14 cellular contexts compared by ENCODE assay signal in the genomic region with DNA sequence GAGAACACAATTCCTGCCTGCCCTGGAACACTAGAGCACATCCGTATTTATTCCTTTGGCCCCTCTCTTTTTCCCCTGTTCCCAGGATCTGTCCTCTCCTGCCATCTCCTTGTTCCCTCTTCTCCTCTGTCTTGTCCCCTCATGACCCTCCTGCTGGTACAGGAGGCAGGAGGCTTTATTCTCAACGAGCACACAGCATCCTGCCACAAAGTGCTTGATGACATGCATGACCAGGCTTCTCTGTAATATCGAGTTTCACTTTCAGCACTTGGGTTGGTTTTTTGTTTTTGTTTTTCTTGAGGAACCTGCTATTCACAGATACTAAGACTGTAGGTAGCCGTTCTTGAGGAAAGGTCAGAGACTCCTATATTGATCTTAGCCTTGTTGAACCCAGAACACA. TPM values are rescaled to one million over a fixed set of nuclear protein-coding genes. Genes with fewer than 3 reads are reported as not detected.
DNase-seq lines count a peak whose midpoint lies in the region; ATAC-seq, FAIRE-seq and TF ChIP-seq lines count a peak whose summit lies in the region.
"Had no signal": no experiment of that assay in that cellular context is flagged by ENCODE, and none has a peak within 500 bp of the region (broad histone marks: within the 10 kb centered on the region; RNA-seq: fewer than 3 reads in every experiment).

No MANE protein-coding gene starts in this region.

- no peak overlapping the region for H3K4me3 ChIP-seq in neural progenitor cell
- H3K4me3 ChIP-seq: lung had no signal

- peak overlapping the region; percentile 29 for H3K4me3 Mint-ChIP-seq in T-helper 1 cell treated with Interleukin-12 subunit alpha and Interleukin-12 subunit beta and Interleukin-4 antibody, amounts not matched to agents 30 μg/mL and 1 μg/mL, for 36 hours
- H3K4me3 Mint-ChIP-seq in neural progenitor cell, result peak overlapping the region; percentile 39

- no peaks in the 10 kb centered on the region for H3K79me2 ChIP-seq in neural progenitor cell (ENCODE audit: low read depth)

- H3K9me3 Mint-ChIP-seq in T-helper 1 cell treated with Interleukin-12 subunit alpha and Interleukin-12 subunit beta and Interleukin-4 antibody, amounts not matched to agents 30 μg/mL and 1 μg/mL, for 36 hours, result no peaks in the 10 kb centered on the region
- H3K9me3 Mint-ChIP-seq in neural progenitor cell, result peaks cover 11% of the 10 kb centered on the region

- no peaks in the 10 kb centered on the region for H3K36me3 ChIP-seq in neural progenitor cell

- H2AFZ ChIP-seq in neural progenitor cell (replicated peaks), result no peak overlapping the region

- peak overlapping the region; percentile 79 for H3K27ac Mint-ChIP-seq in T-helper 1 cell treated with Interleukin-12 subunit alpha and Interleukin-12 subunit beta and Interleukin-4 antibody, amounts not matched to agents 30 μg/mL and 1 μg/mL, for 36 hours
- H3K27ac Mint-ChIP-seq in neural progenitor cell, result peak overlapping the region; percentile 43

- H3K4me2 ChIP-seq in neural progenitor cell, result no peak overlapping the region

- no peaks in the 10 kb centered on the region for H3K27me3 Mint-ChIP-seq in T-helper 1 cell treated with Interleukin-12 subunit alpha and Interleukin-12 subunit beta and Interleukin-4 antibody, amounts not matched to agents 30 μg/mL and 1 μg/mL, for 36 hours (ENCODE audit: low read depth)
- H3K27me3 Mint-ChIP-seq in neural progenitor cell (ENCODE audit: insufficient read depth, low read depth), result peaks cover 10% of the 10 kb centered on the region
- H3K27me3 Mint-ChIP-seq: brain had no signal

- no peaks in the 10 kb centered on the region for H3K4me1 ChIP-seq in neural progenitor cell

- peaks cover 16% of the 10 kb centered on the region for H3K4me1 Mint-ChIP-seq in T-helper 1 cell treated with Interleukin-12 subunit alpha and Interleukin-12 subunit beta and Interleukin-4 antibody, amounts not matched to agents 30 μg/mL and 1 μg/mL, for 36 hours (ENCODE audit: low read depth)
- peaks cover 11% of the 10 kb centered on the region for H3K4me1 Mint-ChIP-seq in neural progenitor cell

- no peak overlapping the region for H3K27ac ChIP-seq in neural progenitor cell
- H3K27ac ChIP-seq: 22Rv1 had no signal

- peak; percentile 63 for ATAC-seq in GM21515 (IDR thresholded peaks at IDR 0.05; ENCODE audit: unreplicated experiment)

- H3K27me3 ChIP-seq in neural progenitor cell, result no peaks in the 10 kb centered on the region

- no peaks in the 10 kb centered on the region for H3F3A ChIP-seq in neural progenitor cell (ENCODE audit: low read depth)

- no peaks in the 10 kb centered on the region for H3K9me3 ChIP-seq in neural progenitor cell (ENCODE audit: low read depth)

- H3K36me3 Mint-ChIP-seq in T-helper 1 cell treated with Interleukin-12 subunit alpha and Interleukin-12 subunit beta and Interleukin-4 antibody, amounts not matched to agents 30 μg/mL and 1 μg/mL, for 36 hours (ENCODE audit: low read depth), result no peaks in the 10 kb centered on the region
- H3K36me3 Mint-ChIP-seq in neural progenitor cell, result no peaks in the 10 kb centered on the region

- FAIRE-seq in D721Med (lab: Jason Lieb, UNC), result no peak

- no peak overlapping the region for H3K9ac ChIP-seq in neural progenitor cell

- no peak for TF ChIP-seq CTCF in neural progenitor cell (IDR thresholded peaks at IDR 0.05)
- TF ChIP-seq CTCF in D721Med (IDR thresholded peaks at IDR 0.05; ENCODE audit: insufficient read depth, missing control alignments), result no peak

- H4K20me1 ChIP-seq in neural progenitor cell (ENCODE audit: low read depth), result no peaks in the 10 kb centered on the region

- DNase-seq in DMS 273 (lab: John Stamatoyannopoulos, UW; ENCODE audit: unreplicated experiment) (peak; percentile 19), DMS 273 treated with DMSO at 0.1 percent for 48 hours (lab: John Stamatoyannopoulos, UW) (no peak), neural progenitor cell (ENCODE audit: low spot score) (no peak), D721Med (ENCODE audit: insufficient read length, low spot score) (no peak), NCI-H1417 (lab: John Stamatoyannopoulos, UW) (no peak), ecto neural progenitor cell (ENCODE audit: low spot score) (no peak)
- DNase-seq: hypothalamus; NCI-H1694; stimulated activated CD4-positive, alpha-beta T cell treated with anti-CD3 and anti-CD28 coated beads, Interleukin-2, amount 100 ng/mL, for 48 hours had no signal

RNA-seq across cellular contexts. Expression of a gene that starts 35.3 kb away (rescaled TPM):
- total RNA-seq in neural progenitor cell (ENCODE audit: low replicate concordance), result 1.6 and 3.2 TPM in 2 replicates
